Comparison of ENCODE assay signal across 23 cellular contexts in genomic region chr17:9750488-9750887, GRCh38. TPM values are rescaled to one million over a fixed set of nuclear protein-coding genes. Genes with fewer than 3 reads are reported as not detected.
"Had no signal": no experiment of that assay in that cellular context is flagged by ENCODE, and none has a peak within 500 bp of the region (broad histone marks: within the 10 kb centered on the region; RNA-seq: fewer than 3 reads in every experiment).

No MANE protein-coding gene starts in this region.

- H3K4me2 ChIP-seq: hepatocyte had no signal

- H3K9me3 ChIP-seq: esophagus squamous epithelium, neutrophil, suprapubic skin, thyroid gland, upper lobe of left lung, uterus had no signal

- ATAC-seq: effector memory CD8-positive, alpha-beta T cell; gastroesophageal sphincter; left colon; natural killer cell treated with Interleukin-12 subunit alpha and Interleukin-12 subunit beta and Interleukin-15 and Interleukin-18, amount 100 ng/mL, for 72 hours; stimulated activated effector memory CD8-positive, alpha-beta T cell treated with anti-CD3 and anti-CD28 coated beads, Interleukin-12 subunit alpha, Interleukin-12 subunit beta, amount 100 ng/mL, for 72 hours; stimulated activated naive CD8-positive, alpha-beta T cell treated with anti-CD3 and anti-CD28 coated beads, Interleukin-15, Interleukin-2, amounts not matched to agents 100 U/mL and 50 U/mL, for 24 hours had no signal

- H3K36me3 ChIP-seq: esophagus squamous epithelium, gastroesophageal sphincter, neutrophil, suprapubic skin, thyroid gland, upper lobe of left lung, uterus had no signal

- H3K27ac ChIP-seq: epithelial cell of prostate, esophagus squamous epithelium, gastroesophageal sphincter, hepatocyte, neutrophil, suprapubic skin, thyroid gland, upper lobe of left lung, uterus had no signal

- H3K4me3 Mint-ChIP-seq: effector memory CD8-positive, alpha-beta T cell; natural killer cell treated with Interleukin-12 subunit alpha and Interleukin-12 subunit beta and Interleukin-15 and Interleukin-18, amount 100 ng/mL, for 72 hours; stimulated activated effector memory CD8-positive, alpha-beta T cell treated with anti-CD3 and anti-CD28 coated beads, Interleukin-12 subunit alpha, Interleukin-12 subunit beta, amount 100 ng/mL, for 72 hours had no signal

- H2AFZ ChIP-seq: hepatocyte had no signal

- DNase-seq: effector memory CD8-positive, alpha-beta T cell; esophagus squamous epithelium; foreskin fibroblast; kidney; left colon; mesenchymal stem cell; midbrain; stimulated activated CD4-positive, alpha-beta T cell treated with anti-CD3 and anti-CD28 coated beads, Interleukin-4, amount 100 ng/mL, for 1 hour; stimulated activated CD8-positive, alpha-beta memory T cell treated with anti-CD3 and anti-CD28 coated beads, Interleukin-4, amount 100 ng/mL, for 48 hours; stimulated activated naive CD8-positive, alpha-beta T cell treated with anti-CD3 and anti-CD28 coated beads, Interleukin-15, Interleukin-2, amounts not matched to agents 100 U/mL and 50 U/mL, for 24 hours; thyroid gland; upper lobe of left lung had no signal

- FAIRE-seq: kidney had no signal

- H3K4me1 ChIP-seq: esophagus squamous epithelium, gastroesophageal sphincter, suprapubic skin, thyroid gland, upper lobe of left lung, uterus had no signal

- H3K9me3 Mint-ChIP-seq: effector memory CD8-positive, alpha-beta T cell; natural killer cell treated with Interleukin-12 subunit alpha and Interleukin-12 subunit beta and Interleukin-15 and Interleukin-18, amount 100 ng/mL, for 72 hours; stimulated activated effector memory CD8-positive, alpha-beta T cell treated with anti-CD3 and anti-CD28 coated beads, Interleukin-12 subunit alpha, Interleukin-12 subunit beta, amount 100 ng/mL, for 72 hours had no signal

- H3K27me3 ChIP-seq: gastroesophageal sphincter, thyroid gland, upper lobe of left lung, uterus had no signal

- H3K4me1 Mint-ChIP-seq: stimulated activated effector memory CD8-positive, alpha-beta T cell treated with anti-CD3 and anti-CD28 coated beads, Interleukin-12 subunit alpha, Interleukin-12 subunit beta, amount 100 ng/mL, for 72 hours had no signal

- H3K79me2 ChIP-seq: hepatocyte had no signal

- H3K36me3 Mint-ChIP-seq: natural killer cell treated with Interleukin-12 subunit alpha and Interleukin-12 subunit beta and Interleukin-15 and Interleukin-18, amount 100 ng/mL, for 72 hours; stimulated activated effector memory CD8-positive, alpha-beta T cell treated with anti-CD3 and anti-CD28 coated beads, Interleukin-12 subunit alpha, Interleukin-12 subunit beta, amount 100 ng/mL, for 72 hours had no signal

- H3K4me3 ChIP-seq: esophagus squamous epithelium, gastroesophageal sphincter, hepatocyte, lung, suprapubic skin, thyroid gland, upper lobe of left lung, uterus had no signal

- H3K27ac Mint-ChIP-seq: effector memory CD8-positive, alpha-beta T cell; natural killer cell treated with Interleukin-12 subunit alpha and Interleukin-12 subunit beta and Interleukin-15 and Interleukin-18, amount 100 ng/mL, for 72 hours; stimulated activated effector memory CD8-positive, alpha-beta T cell treated with anti-CD3 and anti-CD28 coated beads, Interleukin-12 subunit alpha, Interleukin-12 subunit beta, amount 100 ng/mL, for 72 hours had no signal

RNA-seq across cellular contexts. Expression of gene DHRS7C, which starts 40.9 kb away (rescaled TPM):
- total RNA-seq: esophagus squamous epithelium; gastroesophageal sphincter; hepatocyte; kidney; lung; natural killer cell treated with Interleukin-12 subunit alpha and Interleukin-12 subunit beta and Interleukin-15 and Interleukin-18, amount 100 ng/mL, for 72 hours; osteoblast; pulmonary artery endothelial cell; suprapubic skin; thyroid gland; upper lobe of left lung; uterus had no signal
- polyA plus RNA-seq: lung had no signal
